ENCODE assay signal across 8 cellular contexts in genomic region chr3:16600771-16601538, GRCh38. TPM values are rescaled to one million over a fixed set of nuclear protein-coding genes. Genes with fewer than 3 reads are reported as not detected.
DNase-seq lines count a peak whose midpoint lies in the region; ATAC-seq lines count a peak whose summit lies in the region.

No MANE protein-coding gene starts in this region.

- H3K27ac Mint-ChIP-seq in activated CD4-positive, alpha-beta memory T cell treated with anti-CD3 and anti-CD28 coated beads, Interleukin-2, amount 10 ng/mL, durations not matched to agents 7 days and 5 days = no peak overlapping the region

- no peaks in the 10 kb centered on the region for H3K36me3 Mint-ChIP-seq in activated CD4-positive, alpha-beta memory T cell treated with anti-CD3 and anti-CD28 coated beads, Interleukin-2, amount 10 ng/mL, durations not matched to agents 7 days and 5 days (ENCODE audit: low read depth)

- CTCF ChIA-PET in activated CD4-positive, alpha-beta memory T cell treated with anti-CD3 and anti-CD28 coated beads, Interleukin-2, amount 10 ng/mL, durations not matched to agents 7 days and 5 days (lab: Charles Lee) = interaction anchor here (0.6 to 4.1 kb wide), 16 partner anchors 11 to 1242 kb away, joined by 3 to 40 read pairs (median 4); no protein-coding TSS in a partner anchor

- H3K4me3 Mint-ChIP-seq in activated CD4-positive, alpha-beta memory T cell treated with anti-CD3 and anti-CD28 coated beads, Interleukin-2, amount 10 ng/mL, durations not matched to agents 7 days and 5 days = no peak overlapping the region

- H3K9me3 Mint-ChIP-seq in activated CD4-positive, alpha-beta memory T cell treated with anti-CD3 and anti-CD28 coated beads, Interleukin-2, amount 10 ng/mL, durations not matched to agents 7 days and 5 days = no peaks in the 10 kb centered on the region

- H3K4me1 Mint-ChIP-seq in activated CD4-positive, alpha-beta memory T cell treated with anti-CD3 and anti-CD28 coated beads, Interleukin-2, amount 10 ng/mL, durations not matched to agents 7 days and 5 days = peaks cover 27% of the 10 kb centered on the region

- peak; percentile 50 for ATAC-seq in HG02759 (IDR thresholded peaks at IDR 0.05; ENCODE audit: unreplicated experiment)
- no peak for ATAC-seq in HG02885 (IDR thresholded peaks at IDR 0.05; ENCODE audit: poor library complexity, unreplicated experiment)

- POLR2A ChIA-PET in activated CD4-positive, alpha-beta memory T cell treated with anti-CD3 and anti-CD28 coated beads, Interleukin-2, amount 10 ng/mL, durations not matched to agents 7 days and 5 days (lab: Charles Lee) = no interaction called here

- H3K27me3 Mint-ChIP-seq in activated CD4-positive, alpha-beta memory T cell treated with anti-CD3 and anti-CD28 coated beads, Interleukin-2, amount 10 ng/mL, durations not matched to agents 7 days and 5 days = peaks cover 46% of the 10 kb centered on the region

- DNase-seq in COLO829 (ENCODE audit: low spot score) = peak; percentile 40
- DNase-seq in NCI-H526 treated with DMSO at 0.1 percent for 48 hours (lab: John Stamatoyannopoulos, UW) = peak; percentile 34
- DNase-seq in activated CD4-positive, alpha-beta memory T cell treated with anti-CD3 and anti-CD28 coated beads, Interleukin-2, amount 10 ng/mL, durations not matched to agents 7 days and 5 days = peak; percentile 82
- peak; percentile 76 for DNase-seq in effector CD8-positive, alpha-beta T cell (lab: John Stamatoyannopoulos, UW)
- peak; percentile 93 for DNase-seq in medulla oblongata (ENCODE audit: extremely low spot score)
- DNase-seq in stimulated activated CD8-positive, alpha-beta memory T cell treated with anti-CD3 and anti-CD28 coated beads, Interleukin-12 subunit alpha, Interleukin-12 subunit beta, amount 100 ng/mL, for 4 hours (ENCODE audit: low read depth) = peak; percentile 49

RNA-seq across cellular contexts. Expression of gene DAZL, which starts 4.3 kb away (rescaled TPM):
- not detected for total RNA-seq in activated CD4-positive, alpha-beta memory T cell treated with anti-CD3 and anti-CD28 coated beads, Interleukin-2, amount 10 ng/mL, durations not matched to agents 7 days and 5 days

Comparison
In these comparisons a context has a peak if more than half of its experiments do, and no peak if none do; other contexts are left out.
1. DNase-seq: peak in every context shown above with its lines; median percentile 93 in medulla oblongata; 82 in activated CD4-positive, alpha-beta memory T cell treated with anti-CD3 and anti-CD28 coated beads, Interleukin-2, amount 10 ng/mL, durations not matched to agents 7 days and 5 days; 76 in effector CD8-positive, alpha-beta T cell; 49 in stimulated activated CD8-positive, alpha-beta memory T cell treated with anti-CD3 and anti-CD28 coated beads, Interleukin-12 subunit alpha, Interleukin-12 subunit beta, amount 100 ng/mL, for 4 hours; 40 in COLO829; 34 in NCI-H526 treated with DMSO at 0.1 percent for 48 hours.